In the genomic region with DNA sequence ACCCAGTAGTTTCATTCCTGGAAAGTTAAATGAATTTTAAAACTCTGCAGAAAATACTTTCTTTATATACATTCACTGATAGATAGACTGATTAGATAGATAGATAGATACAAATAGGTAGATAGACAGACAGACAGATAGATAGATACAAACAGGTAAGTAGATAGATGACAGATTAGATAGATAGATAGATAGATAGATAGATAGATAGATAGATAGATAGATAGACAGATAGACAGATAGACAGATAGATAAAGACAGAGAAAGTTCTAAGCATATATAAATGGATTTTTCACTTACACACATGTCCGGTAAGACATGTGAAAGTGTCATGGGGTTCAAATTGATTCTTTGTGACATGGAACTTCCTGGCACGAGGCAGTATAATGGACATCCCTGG, we compare ENCODE assay signal across 25 cellular contexts.
"Had no signal": no experiment of that assay in that cellular context is flagged by ENCODE, and none has a peak within 500 bp of the region (broad histone marks: within the 10 kb centered on the region; RNA-seq: fewer than 3 reads in every experiment).

No MANE protein-coding gene starts in this region.

- H3K27ac ChIP-seq: stomach, suprapubic skin, testis, thoracic aorta, thyroid gland, tibial artery, tibial nerve, transverse colon, upper lobe of left lung, upper lobe of right lung, uterus, vagina had no signal

- H3K9me3 ChIP-seq: suprapubic skin, testis, thoracic aorta, thyroid gland, tibial artery, transverse colon, upper lobe of left lung, upper lobe of right lung, uterus, vagina had no signal

- H3K27me3 ChIP-seq: stomach, suprapubic skin, testis, thyroid gland, tibial artery, tibial nerve, transverse colon, upper lobe of left lung, upper lobe of right lung, uterus, vagina had no signal

- ATAC-seq: stimulated activated effector memory CD8-positive, alpha-beta T cell treated with anti-CD3 and anti-CD28 coated beads, Interleukin-12 subunit alpha, Interleukin-12 subunit beta, amount 100 ng/mL, for 72 hours; stimulated activated memory B cell treated with anti-CD40 and anti-IgM and Interleukin-4, amounts not matched to agents 10 μg/mL and 1 μg/mL and 100 μg/mL, for 72 hours; stimulated activated naive B cell treated with anti-CD40 and anti-IgM and Interleukin-4, amounts not matched to agents 10 μg/mL and 1 μg/mL and 100 μg/mL, for 72 hours; stimulated activated naive CD8-positive, alpha-beta T cell treated with anti-CD3 and anti-CD28 coated beads, Interleukin-15, amount 100 ng/mL, for 72 hours; stimulated activated naive CD8-positive, alpha-beta T cell treated with anti-CD3 and anti-CD28 coated beads, Interleukin-15, Interleukin-2, amounts not matched to agents 100 U/mL and 50 U/mL, for 24 hours; upper lobe of right lung had no signal

- DNase-seq: stimulated activated CD4-positive, alpha-beta T cell treated with anti-CD3 and anti-CD28 coated beads, Interleukin-2, amount 100 ng/mL, for 48 hours; stimulated activated CD4-positive, alpha-beta T cell treated with anti-CD3 and anti-CD28 coated beads, Interleukin-4, amount 100 ng/mL, for 1 hour; stimulated activated CD4-positive, alpha-beta T cell treated with anti-CD3 and anti-CD28 coated beads, Interleukin-4, amount 100 ng/mL, for 24 hours; stimulated activated CD4-positive, alpha-beta T cell treated with anti-CD3 and anti-CD28 coated beads, Interleukin-4, amount 100 ng/mL, for 4 hours; stimulated activated CD8-positive, alpha-beta memory T cell treated with anti-CD3 and anti-CD28 coated beads, Interleukin-4, amount 100 ng/mL, for 48 hours; stimulated activated naive B cell treated with anti-CD40 and anti-IgM and Interleukin-4, amounts not matched to agents 10 μg/mL and 1 μg/mL and 100 μg/mL, for 72 hours; stimulated activated naive CD4-positive, alpha-beta T cell; stimulated activated naive CD4-positive, alpha-beta T cell treated with Interleukin-2 at 50 U/mL for 16 hours; stimulated activated naive CD8-positive, alpha-beta T cell treated with anti-CD3 and anti-CD28 coated beads, Interleukin-15, amount 100 ng/mL, for 72 hours; stimulated activated naive CD8-positive, alpha-beta T cell treated with anti-CD3 and anti-CD28 coated beads, Interleukin-15, Interleukin-2, amounts not matched to agents 100 U/mL and 50 U/mL, for 24 hours; stomach; testis; thyroid gland; tibial artery; transverse colon; trophoblast cell; upper lobe of left lung; upper lobe of right lung; uterus had no signal

- H3K4me1 ChIP-seq: stomach, suprapubic skin, testis, thyroid gland, tibial artery, tibial nerve, transverse colon, upper lobe of left lung, upper lobe of right lung, uterus, vagina had no signal

- H3K36me3 ChIP-seq: stomach, suprapubic skin, thoracic aorta, thyroid gland, tibial artery, tibial nerve, transverse colon, upper lobe of left lung, upper lobe of right lung, uterus, vagina had no signal

- H3K4me3 ChIP-seq: stomach, suprapubic skin, testis, thoracic aorta, thyroid gland, tibial artery, tibial nerve, transverse colon, upper lobe of left lung, upper lobe of right lung, uterus, vagina had no signal
